Comparison of ENCODE assay signal across 22 cellular contexts in the genomic region with DNA sequence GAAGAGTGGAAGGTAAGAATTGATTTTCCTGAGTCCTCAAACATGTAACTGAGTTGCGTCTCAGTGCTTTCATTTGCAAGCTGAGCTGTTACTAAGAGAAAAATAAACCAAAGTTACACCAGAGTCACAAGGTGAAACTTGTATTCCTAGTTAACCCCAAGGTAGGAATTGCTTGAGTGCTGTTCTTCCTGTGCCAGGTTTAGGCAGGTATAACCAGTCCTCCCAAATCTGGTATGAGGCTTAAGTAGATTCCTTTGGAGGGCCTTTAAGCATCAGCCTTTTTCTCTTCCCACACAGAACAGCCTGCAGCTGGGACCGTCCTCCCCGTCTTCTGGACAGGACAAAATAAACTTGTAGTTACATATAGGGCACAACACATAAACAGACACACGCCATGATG. TPM values are rescaled to one million over a fixed set of nuclear protein-coding genes. Genes with fewer than 3 reads are reported as not detected.
"Had no signal": no experiment of that assay in that cellular context is flagged by ENCODE, and none has a peak within 500 bp of the region (broad histone marks: within the 10 kb centered on the region; RNA-seq: fewer than 3 reads in every experiment).

No MANE protein-coding gene starts in this region.

- DNase-seq: colonic mucosa; effector CD8-positive, alpha-beta T cell; endodermal cell; foreskin fibroblast; gastrocnemius medialis; head of caudate nucleus; left ventricle myocardium superior; lower lobe of right lung; natural killer cell; nucleus accumbens; stimulated activated CD4-positive, alpha-beta T cell treated with anti-CD3 and anti-CD28 coated beads, Interleukin-12 subunit alpha, Interleukin-12 subunit beta, amount 100 ng/mL, for 4 hours; stimulated activated CD4-positive, alpha-beta T cell treated with anti-CD3 and anti-CD28 coated beads, Interleukin-1b, Interleukin-23, amount 100 ng/mL, for 48 hours; stimulated activated CD4-positive, alpha-beta T cell treated with anti-CD3 and anti-CD28 coated beads, Interleukin-4, amount 100 ng/mL, for 1 hour; stimulated activated CD8-positive, alpha-beta memory T cell treated with anti-CD3 and anti-CD28 coated beads, Interleukin-4, amount 100 ng/mL, for 48 hours; stimulated activated naive CD4-positive, alpha-beta T cell; stimulated activated naive CD8-positive, alpha-beta T cell treated with anti-CD3 and anti-CD28 coated beads, Interleukin-15, amount 100 ng/mL, for 72 hours; tibial artery; upper lobe of left lung had no signal

- H3K4me3 ChIP-seq: colonic mucosa, gastrocnemius medialis, lower lobe of right lung, prostate gland, right atrium auricular region, smooth muscle cell, tibial artery, upper lobe of left lung had no signal

- H3K9me3 ChIP-seq: colonic mucosa, gastrocnemius medialis, lower lobe of right lung, prostate gland, right atrium auricular region, tibial artery, upper lobe of left lung had no signal

- H3K36me3 ChIP-seq: colonic mucosa, gastrocnemius medialis, lower lobe of right lung, prostate gland, right atrium auricular region, tibial artery, upper lobe of left lung had no signal

- ATAC-seq: gastrocnemius medialis; left ventricle myocardium superior; lower lobe of right lung; natural killer cell; sciatic nerve; stimulated activated naive CD8-positive, alpha-beta T cell treated with anti-CD3 and anti-CD28 coated beads, Interleukin-15, amount 100 ng/mL, for 72 hours had no signal

- H3K4me1 ChIP-seq: colonic mucosa, gastrocnemius medialis, prostate gland had no signal

- H3K27me3 ChIP-seq: colonic mucosa, right atrium auricular region, tibial artery, upper lobe of left lung had no signal

- H3K27ac ChIP-seq: colonic mucosa, gastrocnemius medialis, lower lobe of right lung, prostate gland, right atrium auricular region, tibial artery, upper lobe of left lung had no signal

RNA-seq across cellular contexts. Expression of gene BTC, which starts 2.3 kb away (rescaled TPM):
- total RNA-seq: natural killer cell had no signal
